Comparison of ENCODE assay signal across 8 cellular contexts in genomic region chr7:47435889-47436312, GRCh38.
DNase-seq lines count a peak whose midpoint lies in the region; ATAC-seq and TF ChIP-seq lines count a peak whose summit lies in the region.

No MANE protein-coding gene starts in this region.

- TF ChIP-seq POLR2A in right lobe of liver (IDR thresholded peaks at IDR 0.05) = no peak
- TF ChIP-seq POLR2A in uterus (IDR thresholded peaks at IDR 0.05) = no peak

- no peaks in the 10 kb centered on the region for H3K4me1 ChIP-seq in colonic mucosa
- H3K4me1 ChIP-seq in right lobe of liver = no peaks in the 10 kb centered on the region
- H3K4me1 ChIP-seq in uterus = no peaks in the 10 kb centered on the region

- H3K27me3 ChIP-seq in colonic mucosa (no peaks in the 10 kb centered on the region), right lobe of liver (no peaks in the 10 kb centered on the region), uterus (no peaks in the 10 kb centered on the region)

- H3K9me3 ChIP-seq in colonic mucosa (no peaks in the 10 kb centered on the region), right lobe of liver (no peaks in the 10 kb centered on the region), uterus (no peaks in the 10 kb centered on the region)

- DNase-seq in NCI-H345 (lab: John Stamatoyannopoulos, UW) = peak; percentile 13
- DNase-seq in NCI-H345 treated with DMSO at 0.1 percent for 48 hours (lab: John Stamatoyannopoulos, UW; ENCODE audit: unreplicated experiment) = no peak
- peak; percentile 18 to 55 for DNase-seq in NCI-H526 (lab: John Stamatoyannopoulos, UW)
- DNase-seq in colonic mucosa = peak; percentile 76
- no peak for DNase-seq in right lobe of liver
- peak; percentile 76 to 82 for DNase-seq in uterus
- no peak for DNase-seq in activated CD4-positive, alpha-beta T cell treated with anti-CD3 and anti-CD28 coated beads for 1 hour

- no peak overlapping the region for H3K4me3 ChIP-seq in colonic mucosa
- no peak overlapping the region for H3K4me3 ChIP-seq in right lobe of liver
- H3K4me3 ChIP-seq in uterus = no peak overlapping the region

- no peak overlapping the region for H3K9ac ChIP-seq in colonic mucosa (ENCODE audit: low read depth in 2 of 2, low read length in 2 of 2)

- intact Hi-C loops in colonic mucosa (cut with DNase I) = loop anchor here (5.0 kb wide), 1 partner anchor 381 kb away; no protein-coding TSS in a partner anchor
- intact Hi-C loops in right lobe of liver (cut with DNase I) = no loop called here
- intact Hi-C loops in uterus (cut with DNase I; ENCODE audit: low total_unique reads) = no loop called here

- ATAC-seq in right lobe of liver = peak; percentile 70 to 84 (median 76)
- no peak for ATAC-seq in GM18907 (IDR thresholded peaks at IDR 0.05; ENCODE audit: unreplicated experiment)

- TF ChIP-seq CTCF in colonic mucosa (IDR thresholded peaks at IDR 0.05) (peak; percentile 70), right lobe of liver (IDR thresholded peaks at IDR 0.05) (peak; percentile 56 to 62 (median 59)), uterus (IDR thresholded peaks at IDR 0.05) (peak; percentile 64 to 85 (median 76))

- H3K27ac ChIP-seq in colonic mucosa = no peak overlapping the region
- H3K27ac ChIP-seq in right lobe of liver = no peak overlapping the region
- H3K27ac ChIP-seq in uterus = peak overlapping the region in 1 of 2 donors; percentile 30

- H3K36me3 ChIP-seq in colonic mucosa (no peaks in the 10 kb centered on the region), right lobe of liver (peaks cover 7 to 51% (median 26%) of the 10 kb centered on the region in 4 donors), uterus (no peaks in the 10 kb centered on the region)

- 22% methylated on average over 5 of the region's 5 CpGs for WGBS in right lobe of liver (ENCODE audit: insufficient coverage, low coverage, low lambda C conversion rate, missing lambda C conversion rate)

Comparison
In these comparisons a context has a peak if more than half of its experiments do, and no peak if none do; other contexts are left out.
1. DNase-seq: peak in NCI-H345 (single experiment), NCI-H526 (2 of 2), colonic mucosa (single experiment) and uterus (2 of 2); none in NCI-H345 treated with DMSO at 0.1 percent for 48 hours (single experiment), right lobe of liver (0 of 3) and activated CD4-positive, alpha-beta T cell treated with anti-CD3 and anti-CD28 coated beads for 1 hour (single experiment).
2. Peak in every context shown above with its lines, with median percentiles within 50 percentile points of each other: CTCF ChIP-seq.